In genomic region chr3:27360113-27361078, GRCh38 we compare ENCODE assay signal across 1 cellular context.
TF ChIP-seq lines count a peak whose summit lies in the region.

No MANE protein-coding gene starts in this region.

TF ChIP-seq in HepG2, 621 proteins besides CTCF, POLR2A, EP300 and RAD21 (continued from another document and continues in another):
- TF ChIP-seq, protein P1, sequence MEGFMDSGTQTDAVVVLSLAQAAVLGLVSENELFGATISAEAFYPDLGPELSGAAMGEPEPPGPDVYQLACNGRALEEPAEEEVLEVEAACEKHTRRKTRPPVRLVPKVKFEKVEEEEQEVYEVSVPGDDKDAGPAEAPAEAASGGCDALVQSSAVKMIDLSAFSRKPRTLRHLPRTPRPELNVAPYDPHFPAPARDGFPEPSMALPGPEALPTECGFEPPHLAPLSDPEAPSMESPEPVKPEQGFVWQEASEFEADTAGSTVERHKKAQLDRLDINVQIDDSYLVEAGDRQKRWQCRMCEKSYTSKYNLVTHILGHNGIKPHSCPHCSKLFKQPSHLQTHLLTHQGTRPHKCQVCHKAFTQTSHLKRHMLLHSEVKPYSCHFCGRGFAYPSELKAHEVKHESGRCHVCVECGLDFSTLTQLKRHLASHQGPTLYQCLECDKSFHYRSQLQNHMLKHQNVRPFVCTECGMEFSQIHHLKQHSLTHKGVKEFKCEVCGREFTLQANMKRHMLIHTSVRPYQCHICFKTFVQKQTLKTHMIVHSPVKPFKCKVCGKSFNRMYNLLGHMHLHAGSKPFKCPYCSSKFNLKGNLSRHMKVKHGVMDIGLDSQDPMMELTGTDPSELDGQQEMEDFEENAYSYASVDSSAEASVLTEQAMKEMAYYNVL (CRISPR knock-in tag; IDR thresholded peaks at IDR 0.05; ENCODE audit: borderline replicate concordance), result peak; percentile 98
- TF ChIP-seq CCAR2 (optimal IDR thresholded peaks at IDR 0.05; ENCODE audit: low read depth, low read length) (no peak), SKI (IDR thresholded peaks at IDR 0.05; ENCODE audit: partially characterized antibody) (peak; percentile 95), ZNF780A (CRISPR knock-in tag; IDR thresholded peaks at IDR 0.05) (no peak), ZNF720 (CRISPR knock-in tag; IDR thresholded peaks at IDR 0.05) (no peak), PRMT3 (CRISPR knock-in tag; IDR thresholded peaks at IDR 0.05; ENCODE audit: borderline replicate concordance, low read depth) (peak; percentile 40; the same call in 1 of the 2 replicates), ZNF790 (CRISPR knock-in tag; IDR thresholded peaks at IDR 0.05; ENCODE audit: borderline replicate concordance) (no peak), ATF1 (CRISPR knock-in tag; IDR thresholded peaks at IDR 0.05) (peak; percentile 84), NCOA1 (CRISPR knock-in tag; IDR thresholded peaks at IDR 0.05) (peak; percentile 99), ZBTB33 (CRISPR knock-in tag; IDR thresholded peaks at IDR 0.05) (peak; percentile 76), PAXIP1 (CRISPR knock-in tag; conservative IDR thresholded peaks at IDR 0.05) (peak; percentile 99), MEIS1 (CRISPR knock-in tag; IDR thresholded peaks at IDR 0.05; ENCODE audit: borderline replicate concordance) (peak; percentile 89), NR3C1 (CRISPR knock-in tag; IDR thresholded peaks at IDR 0.05) (no peak), CAMTA2 (CRISPR knock-in tag; IDR thresholded peaks at IDR 0.05; ENCODE audit: borderline replicate concordance) (no peak), ZNF446 (CRISPR knock-in tag; IDR thresholded peaks at IDR 0.05) (no peak), ZNF224 (CRISPR knock-in tag; IDR thresholded peaks at IDR 0.05) (no peak), MED8 (CRISPR knock-in tag; IDR thresholded peaks at IDR 0.05; ENCODE audit: insufficient replicate concordance) (peak; percentile 91), ZC3H4 (CRISPR knock-in tag; IDR thresholded peaks at IDR 0.05; ENCODE audit: borderline replicate concordance) (no peak), JDP2 (CRISPR knock-in tag; IDR thresholded peaks at IDR 0.05; ENCODE audit: borderline replicate concordance) (no peak), MXD4 (CRISPR knock-in tag; IDR thresholded peaks at IDR 0.05) (peak; percentile 87), ZHX2 (IDR thresholded peaks at IDR 0.05; ENCODE audit: low read depth) (no peak), ZHX2 (CRISPR knock-in tag; IDR thresholded peaks at IDR 0.05; ENCODE audit: borderline replicate concordance) (0 out of 2 replicates have a peak, but pooled peaks have one; percentile 67), ISL2 (CRISPR knock-in tag; IDR thresholded peaks at IDR 0.05) (peak; percentile 99), TMF1 (CRISPR knock-in tag; IDR thresholded peaks at IDR 0.05; ENCODE audit: low read depth) (peak; percentile 71), TAF15 (IDR thresholded peaks at IDR 0.05; ENCODE audit: low read depth, low read length, poor library complexity, severe bottlenecking) (no peak), TSC22D2 (CRISPR knock-in tag; IDR thresholded peaks at IDR 0.05; ENCODE audit: borderline replicate concordance) (no peak), NFYB (CRISPR knock-in tag; IDR thresholded peaks at IDR 0.05) (no peak), KDM6A (CRISPR knock-in tag; IDR thresholded peaks at IDR 0.05; ENCODE audit: low read depth) (peak; percentile 97), ZNF350 (CRISPR knock-in tag; IDR thresholded peaks at IDR 0.05; ENCODE audit: borderline replicate concordance, low read depth) (no peak), ZNF326 (CRISPR knock-in tag; IDR thresholded peaks at IDR 0.05; ENCODE audit: borderline replicate concordance) (no peak), ZGPAT (CRISPR knock-in tag; IDR thresholded peaks at IDR 0.05) (peak; percentile 100), SRSF1 (optimal IDR thresholded peaks at IDR 0.05; ENCODE audit: low read depth, low read length) (no peak), NFRKB (IDR thresholded peaks at IDR 0.05) (no peak), JUNB (CRISPR knock-in tag; IDR thresholded peaks at IDR 0.05; ENCODE audit: borderline replicate concordance) (peak; percentile 80), MEIS2 (CRISPR knock-in tag; IDR thresholded peaks at IDR 0.05) (peak; percentile 95), MTF2 (CRISPR knock-in tag; IDR thresholded peaks at IDR 0.05; ENCODE audit: borderline replicate concordance) (no peak), ZNF382 (CRISPR knock-in tag; IDR thresholded peaks at IDR 0.05; ENCODE audit: borderline replicate concordance) (no peak), TRIM24 (CRISPR knock-in tag; IDR thresholded peaks at IDR 0.05) (peak; percentile 78; the same call in 1 of the 2 replicates), CREBL2 (CRISPR knock-in tag; IDR thresholded peaks at IDR 0.05; ENCODE audit: borderline replicate concordance) (no peak), NCOA5 (CRISPR knock-in tag; IDR thresholded peaks at IDR 0.05) (no peak), ZNF619 (CRISPR knock-in tag; IDR thresholded peaks at IDR 0.05) (no peak), CREB1 (IDR thresholded peaks at IDR 0.05) (peak; percentile 81), CREB1 (CRISPR knock-in tag; IDR thresholded peaks at IDR 0.05) (peak; percentile 91), POLR2AphosphoS2 (IDR thresholded peaks at IDR 0.05; ENCODE audit: low read depth, low read length) (no peak), ATRX (CRISPR knock-in tag; IDR thresholded peaks at IDR 0.05; ENCODE audit: borderline replicate concordance) (no peak)
- TF ChIP-seq, protein P2, sequence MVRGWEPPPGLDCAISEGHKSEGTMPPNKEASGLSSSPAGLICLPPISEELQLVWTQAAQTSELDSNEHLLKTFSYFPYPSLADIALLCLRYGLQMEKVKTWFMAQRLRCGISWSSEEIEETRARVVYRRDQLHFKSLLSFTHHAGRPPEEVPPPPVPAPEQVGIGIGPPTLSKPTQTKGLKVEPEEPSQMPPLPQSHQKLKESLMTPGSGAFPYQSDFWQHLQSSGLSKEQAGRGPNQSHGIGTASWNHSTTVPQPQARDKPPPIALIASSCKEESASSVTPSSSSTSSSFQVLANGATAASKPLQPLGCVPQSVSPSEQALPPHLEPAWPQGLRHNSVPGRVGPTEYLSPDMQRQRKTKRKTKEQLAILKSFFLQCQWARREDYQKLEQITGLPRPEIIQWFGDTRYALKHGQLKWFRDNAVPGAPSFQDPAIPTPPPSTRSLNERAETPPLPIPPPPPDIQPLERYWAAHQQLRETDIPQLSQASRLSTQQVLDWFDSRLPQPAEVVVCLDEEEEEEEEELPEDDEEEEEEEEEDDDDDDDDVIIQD (CRISPR knock-in tag; IDR thresholded peaks at IDR 0.05; ENCODE audit: low read depth), result peak; percentile 97
- TF ChIP-seq, protein P3, sequence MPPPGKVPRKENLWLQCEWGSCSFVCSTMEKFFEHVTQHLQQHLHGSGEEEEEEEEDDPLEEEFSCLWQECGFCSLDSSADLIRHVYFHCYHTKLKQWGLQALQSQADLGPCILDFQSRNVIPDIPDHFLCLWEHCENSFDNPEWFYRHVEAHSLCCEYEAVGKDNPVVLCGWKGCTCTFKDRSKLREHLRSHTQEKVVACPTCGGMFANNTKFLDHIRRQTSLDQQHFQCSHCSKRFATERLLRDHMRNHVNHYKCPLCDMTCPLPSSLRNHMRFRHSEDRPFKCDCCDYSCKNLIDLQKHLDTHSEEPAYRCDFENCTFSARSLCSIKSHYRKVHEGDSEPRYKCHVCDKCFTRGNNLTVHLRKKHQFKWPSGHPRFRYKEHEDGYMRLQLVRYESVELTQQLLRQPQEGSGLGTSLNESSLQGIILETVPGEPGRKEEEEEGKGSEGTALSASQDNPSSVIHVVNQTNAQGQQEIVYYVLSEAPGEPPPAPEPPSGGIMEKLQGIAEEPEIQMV (CRISPR knock-in tag; IDR thresholded peaks at IDR 0.05; ENCODE audit: low read depth), result no peak
- TF ChIP-seq, protein P4, sequence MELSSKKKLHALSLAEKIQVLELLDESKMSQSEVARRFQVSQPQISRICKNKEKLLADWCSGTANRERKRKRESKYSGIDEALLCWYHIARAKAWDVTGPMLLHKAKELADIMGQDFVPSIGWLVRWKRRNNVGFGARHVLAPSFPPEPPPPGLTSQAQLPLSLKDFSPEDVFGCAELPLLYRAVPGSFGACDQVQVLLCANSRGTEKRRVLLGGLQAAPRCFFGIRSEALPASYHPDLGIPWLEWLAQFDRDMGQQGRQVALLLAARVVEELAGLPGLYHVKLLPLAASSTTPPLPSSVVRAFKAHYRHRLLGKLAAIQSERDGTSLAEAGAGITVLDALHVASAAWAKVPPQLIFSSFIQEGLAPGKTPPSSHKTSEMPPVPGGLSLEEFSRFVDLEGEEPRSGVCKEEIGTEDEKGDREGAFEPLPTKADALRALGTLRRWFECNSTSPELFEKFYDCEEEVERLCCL (CRISPR knock-in tag; IDR thresholded peaks at IDR 0.05; ENCODE audit: borderline replicate concordance), result no peak
